ENCODE assay signal across 28 cellular contexts in genomic region chr14:23373041-23373440, GRCh38. TPM values are rescaled to one million over a fixed set of nuclear protein-coding genes. Genes with fewer than 3 reads are reported as not detected.
"Had no signal": no experiment of that assay in that cellular context is flagged by ENCODE, and none has a peak within 500 bp of the region (broad histone marks: within the 10 kb centered on the region; RNA-seq: fewer than 3 reads in every experiment).

No MANE protein-coding gene starts in this region.

- H3K4me3 ChIP-seq: stomach, suprapubic skin, testis, thoracic aorta, thyroid gland, tibial nerve, transverse colon, upper lobe of left lung, upper lobe of right lung, uterus, vagina had no signal

- H3K4me1 ChIP-seq: thyroid gland, transverse colon, upper lobe of left lung, upper lobe of right lung, uterus, vagina had no signal

- H3K27ac ChIP-seq: stomach, suprapubic skin, testis, thoracic aorta, thyroid gland, transverse colon, upper lobe of left lung, upper lobe of right lung, uterus, vagina had no signal

- DNase-seq: stimulated activated CD4-positive, alpha-beta T cell treated with anti-CD3 and anti-CD28 coated beads, Interleukin-2, amount 100 ng/mL, for 48 hours; stimulated activated CD4-positive, alpha-beta T cell treated with anti-CD3 and anti-CD28 coated beads, Interleukin-4, amount 100 ng/mL, for 1 hour; stimulated activated CD4-positive, alpha-beta T cell treated with anti-CD3 and anti-CD28 coated beads, Interleukin-4, amount 100 ng/mL, for 24 hours; stimulated activated CD4-positive, alpha-beta T cell treated with anti-CD3 and anti-CD28 coated beads, Interleukin-4, amount 100 ng/mL, for 4 hours; stimulated activated CD8-positive, alpha-beta memory T cell treated with anti-CD3 and anti-CD28 coated beads, Interleukin-4, amount 100 ng/mL, for 48 hours; stimulated activated naive B cell treated with anti-CD40 and anti-IgM and Interleukin-4, amounts not matched to agents 10 μg/mL and 1 μg/mL and 100 μg/mL, for 72 hours; stimulated activated naive CD4-positive, alpha-beta T cell; stimulated activated naive CD4-positive, alpha-beta T cell treated with Interleukin-2 at 50 U/mL for 16 hours; stimulated activated naive CD8-positive, alpha-beta T cell treated with anti-CD3 and anti-CD28 coated beads, Interleukin-15, amount 100 ng/mL, for 72 hours; stimulated activated naive CD8-positive, alpha-beta T cell treated with anti-CD3 and anti-CD28 coated beads, Interleukin-15, Interleukin-2, amounts not matched to agents 100 U/mL and 50 U/mL, for 24 hours; stomach; substantia nigra; testis; thyroid gland; transverse colon; trophoblast cell; upper lobe of left lung; upper lobe of right lung; uterus had no signal

- H3K27me3 ChIP-seq: stomach, suprapubic skin, testis, thyroid gland, tibial nerve, transverse colon, upper lobe of left lung, upper lobe of right lung, uterus, vagina had no signal

- H3K36me3 ChIP-seq: stomach, suprapubic skin, thoracic aorta, thyroid gland, tibial nerve, transverse colon, upper lobe of left lung, upper lobe of right lung, uterus, vagina had no signal

- ATAC-seq: stimulated activated memory B cell treated with anti-CD40 and anti-IgM and Interleukin-4, amounts not matched to agents 10 μg/mL and 1 μg/mL and 100 μg/mL, for 72 hours; stimulated activated naive B cell treated with anti-CD40 and anti-IgM and Interleukin-4, amounts not matched to agents 10 μg/mL and 1 μg/mL and 100 μg/mL, for 72 hours; stimulated activated naive CD8-positive, alpha-beta T cell treated with anti-CD3 and anti-CD28 coated beads, Interleukin-15, amount 100 ng/mL, for 72 hours; stimulated activated naive CD8-positive, alpha-beta T cell treated with anti-CD3 and anti-CD28 coated beads, Interleukin-15, Interleukin-2, amounts not matched to agents 100 U/mL and 50 U/mL, for 24 hours; upper lobe of right lung had no signal

- H3K9me3 ChIP-seq: stomach, suprapubic skin, testis, thoracic aorta, thyroid gland, tibial nerve, transverse colon, upper lobe of left lung, upper lobe of right lung, uterus, vagina had no signal

RNA-seq across cellular contexts. Expression of gene IL25, which starts 0.4 kb away (rescaled TPM):
- total RNA-seq: stomach, subcutaneous adipose tissue, temporal lobe, thoracic aorta, thyroid gland, tibial nerve, transverse colon, upper lobe of left lung, upper lobe of right lung, ureter, urinary bladder, uterus, vagina had no signal
- polyA plus RNA-seq: stomach, urinary bladder had no signal

RNA-seq across cellular contexts. Expression of gene CMTM5, which starts 3.8 kb away (rescaled TPM):
- total RNA-seq: subcutaneous adipose tissue, vagina had no signal

RNA-seq across cellular contexts. Expression of gene MYH6, which starts 35.0 kb away (rescaled TPM):
- total RNA-seq: subcutaneous adipose tissue, suprapubic skin, temporal lobe, thoracic aorta, thyroid gland, upper lobe of left lung, ureter, vagina had no signal
- polyA plus RNA-seq: urinary bladder had no signal
